In the genomic region with DNA sequence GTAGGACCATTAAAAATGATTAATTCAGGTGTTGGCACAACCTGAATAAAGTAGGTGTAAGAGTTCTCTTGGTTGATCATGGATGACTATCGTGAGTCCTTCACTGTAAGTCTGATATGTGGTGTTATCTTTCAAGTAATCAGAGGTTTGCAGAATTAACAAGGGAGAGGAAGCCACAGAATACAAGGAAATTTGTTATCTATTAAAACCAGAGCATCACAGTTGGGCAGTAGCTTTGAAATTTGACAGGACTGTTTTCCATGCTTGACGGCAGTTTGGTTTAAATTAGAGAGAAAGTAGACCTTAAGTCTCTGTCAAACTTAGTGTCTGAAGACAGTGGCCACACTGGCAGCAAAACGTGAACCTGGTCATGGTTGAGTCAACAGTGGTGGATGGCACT, we compare ENCODE assay signal across 1 cellular context.
TF ChIP-seq lines count a peak whose summit lies in the region.

No MANE protein-coding gene starts in this region.

TF ChIP-seq in K562, 482 proteins besides CTCF, POLR2A, EP300 and RAD21 (continued from another document):
- TF ChIP-seq, protein P1, sequence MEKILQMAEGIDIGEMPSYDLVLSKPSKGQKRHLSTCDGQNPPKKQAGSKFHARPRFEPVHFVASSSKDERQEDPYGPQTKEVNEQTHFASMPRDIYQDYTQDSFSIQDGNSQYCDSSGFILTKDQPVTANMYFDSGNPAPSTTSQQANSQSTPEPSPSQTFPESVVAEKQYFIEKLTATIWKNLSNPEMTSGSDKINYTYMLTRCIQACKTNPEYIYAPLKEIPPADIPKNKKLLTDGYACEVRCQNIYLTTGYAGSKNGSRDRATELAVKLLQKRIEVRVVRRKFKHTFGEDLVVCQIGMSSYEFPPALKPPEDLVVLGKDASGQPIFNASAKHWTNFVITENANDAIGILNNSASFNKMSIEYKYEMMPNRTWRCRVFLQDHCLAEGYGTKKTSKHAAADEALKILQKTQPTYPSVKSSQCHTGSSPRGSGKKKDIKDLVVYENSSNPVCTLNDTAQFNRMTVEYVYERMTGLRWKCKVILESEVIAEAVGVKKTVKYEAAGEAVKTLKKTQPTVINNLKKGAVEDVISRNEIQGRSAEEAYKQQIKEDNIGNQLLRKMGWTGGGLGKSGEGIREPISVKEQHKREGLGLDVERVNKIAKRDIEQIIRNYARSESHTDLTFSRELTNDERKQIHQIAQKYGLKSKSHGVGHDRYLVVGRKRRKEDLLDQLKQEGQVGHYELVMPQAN (IDR thresholded peaks at IDR 0.05; ENCODE audit: borderline replicate concordance): no peak
- TF ChIP-seq FIP1L1 (IDR thresholded peaks at IDR 0.05; ENCODE audit: low read depth, low read length, poor library complexity, severe bottlenecking) (no peak), MYBL2 (IDR thresholded peaks at IDR 0.05; ENCODE audit: low read depth) (0 out of 2 replicates have a peak, but pooled peaks have one; percentile 29), MYBL2 (CRISPR knock-in tag; IDR thresholded peaks at IDR 0.05; ENCODE audit: borderline replicate concordance) (no peak), E2F1 (CRISPR knock-in tag; IDR thresholded peaks at IDR 0.05) (no peak), UBTF (IDR thresholded peaks at IDR 0.05; ENCODE audit: borderline replicate concordance in 1 of 2, low read depth in 2 of 2, low read length in 2 of 2) (no peak), MEIS2 (IDR thresholded peaks at IDR 0.05; ENCODE audit: partially characterized antibody) (peak; percentile 28), ARID1B (IDR thresholded peaks at IDR 0.05) (peak; percentile 70), SMARCA4 (IDR thresholded peaks at IDR 0.05) (peak; percentile 45; the same call in 1 of the 2 replicates), TEAD4 (IDR thresholded peaks at IDR 0.05; ENCODE audit: low read length) (peak; percentile 32; the same call in 1 of the 2 replicates), TEAD4 (CRISPR knock-in tag; IDR thresholded peaks at IDR 0.05; ENCODE audit: borderline replicate concordance) (no peak), CUX1 (CRISPR knock-in tag; IDR thresholded peaks at IDR 0.05) (no peak), TAL1 (IDR thresholded peaks at IDR 0.05) (peak; percentile 47; the same call in 1 of the 2 replicates), CBFA2T3 (IDR thresholded peaks at IDR 0.05) (peak; percentile 50), TCF3 (CRISPR knock-in tag; IDR thresholded peaks at IDR 0.05) (peak; percentile 46; the same call in 1 of the 2 replicates), ADNP (tag; IDR thresholded peaks at IDR 0.05) (no peak), RFX1 (IDR thresholded peaks at IDR 0.05) (no peak), GTF2E2 (tag; IDR thresholded peaks at IDR 0.05) (no peak), ZNF146 (CRISPR knock-in tag; IDR thresholded peaks at IDR 0.05; ENCODE audit: unreplicated experiment) (no peak), MCM7 (IDR thresholded peaks at IDR 0.05) (no peak), E2F3 (CRISPR knock-in tag; IDR thresholded peaks at IDR 0.05) (no peak)
